Comparison of ENCODE assay signal across 9 cellular contexts in the genomic region with DNA sequence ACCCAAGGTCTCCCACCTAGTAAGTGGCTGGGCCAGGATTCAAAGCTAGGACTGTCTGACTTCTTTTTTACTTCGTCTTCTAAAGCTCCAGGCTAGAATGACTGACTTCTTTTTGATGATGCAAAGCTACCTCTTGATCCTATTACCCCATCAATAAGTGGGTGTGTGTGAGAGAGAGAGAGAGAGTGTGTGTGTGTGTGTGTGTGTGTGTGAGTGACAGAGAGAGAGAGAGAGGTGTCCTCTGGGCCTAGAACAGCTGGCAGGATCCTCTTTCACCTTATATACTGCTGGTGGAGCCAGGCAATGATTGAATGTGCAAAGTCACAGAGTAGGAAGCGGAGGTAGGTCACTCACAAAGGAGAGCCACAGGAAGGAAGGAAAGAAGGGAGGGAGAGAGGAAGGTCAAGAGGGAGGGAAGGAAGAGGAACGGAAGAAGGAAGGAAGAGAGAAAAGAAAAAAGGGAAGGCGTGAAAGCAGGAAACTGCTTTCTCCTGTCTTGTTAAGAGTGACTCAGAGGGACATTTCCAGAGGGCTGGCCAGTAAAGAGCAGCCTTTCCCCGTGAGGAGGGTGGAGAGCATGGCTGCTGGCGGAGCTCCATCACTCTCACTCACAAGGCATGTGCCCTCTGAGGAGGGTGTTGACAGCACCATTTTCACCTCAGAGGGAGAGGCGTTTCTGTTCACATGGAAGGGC.
DNase-seq lines count a peak whose midpoint lies in the region; ATAC-seq, FAIRE-seq and TF ChIP-seq lines count a peak whose summit lies in the region.
"Had no signal": no experiment of that assay in that cellular context is flagged by ENCODE, and none has a peak within 500 bp of the region (broad histone marks: within the 10 kb centered on the region; RNA-seq: fewer than 3 reads in every experiment).

No MANE protein-coding gene starts in this region.

- H3K27ac Mint-ChIP-seq in neural crest cell (ENCODE audit: unreplicated experiment): peak overlapping the region; percentile 79

- H3K36me3 ChIP-seq in endothelial cell of umbilical vein (ENCODE audit: control insufficient read depth in 2 of 2, extremely low read depth in 1 of 2, insufficient read depth in 2 of 2, low read length in 2 of 2) (no peaks in the 10 kb centered on the region), HAP-1 (replicated peaks) (no peaks in the 10 kb centered on the region)

- dilution Hi-C loops in endothelial cell of umbilical vein (cut with MboI; ENCODE audit: extremely low pct_ligation_motif_present, low sequenced_read_pairs): no loop called here

- H3K4me3 Mint-ChIP-seq in neural crest cell: no peak overlapping the region

- no peaks in the 10 kb centered on the region for H3K79me2 ChIP-seq in endothelial cell of umbilical vein (ENCODE audit: control insufficient read depth, insufficient read depth, low read length)

- no peak for ATAC-seq in HG02840 (IDR thresholded peaks at IDR 0.05; ENCODE audit: low FRiP score, unreplicated experiment)

- H3K27me3 Mint-ChIP-seq in neural crest cell (ENCODE audit: low read depth): no peaks in the 10 kb centered on the region

- peaks cover 37% of the 10 kb centered on the region for H3K4me1 Mint-ChIP-seq in neural crest cell

- peak overlapping the region; percentile 16 for H3K27ac ChIP-seq in endothelial cell of umbilical vein (ENCODE audit: insufficient read depth, low read depth, low read length)

- H3K27me3 ChIP-seq in endothelial cell of umbilical vein (ENCODE audit: control insufficient read depth in 2 of 2, insufficient read depth in 2 of 2, low read length in 2 of 2) (no peaks in the 10 kb centered on the region), HAP-1 (ENCODE audit: low read depth) (no peaks in the 10 kb centered on the region)

- no peak overlapping the region for H3K4me3 ChIP-seq in NB4 (ENCODE audit: low read depth, low read length)
- no peak overlapping the region for H3K4me3 ChIP-seq in endothelial cell of umbilical vein (replicated peaks in 1 of 3; ENCODE audit: insufficient read depth in 1 of 3, low read depth in 1 of 3, low read length in 3 of 3)
- H3K4me3 ChIP-seq in HAP-1: no peak overlapping the region

- intact Hi-C loops in endothelial cell of umbilical vein (cut with micrococcal nuclease): no loop called here

- H3K9me3 Mint-ChIP-seq in neural crest cell: peaks cover 3% of the 10 kb centered on the region

- FAIRE-seq in endothelial cell of umbilical vein (lab: Jason Lieb, UNC): peak; percentile 99

- no peaks in the 10 kb centered on the region for H3K9me3 ChIP-seq in endothelial cell of umbilical vein (replicated peaks; ENCODE audit: control insufficient read depth, insufficient read depth, low read length)
- no peaks in the 10 kb centered on the region for H3K9me3 ChIP-seq in HAP-1

- peak overlapping the region; percentile 66 for H2AFZ ChIP-seq in endothelial cell of umbilical vein (ENCODE audit: low read depth, low read length)

- TF ChIP-seq POLR2A in NB4 (IDR thresholded peaks at IDR 0.05; ENCODE audit: extremely low read depth, insufficient read length) (no peak), endothelial cell of umbilical vein (IDR thresholded peaks at IDR 0.05; ENCODE audit: low read depth, low read length) (no peak)

- no peak overlapping the region for H3K4me2 ChIP-seq in endothelial cell of umbilical vein (ENCODE audit: insufficient read depth, low read length)

- no peaks in the 10 kb centered on the region for H3K9me1 ChIP-seq in endothelial cell of umbilical vein (replicated peaks; ENCODE audit: control insufficient read depth, extremely low read depth, insufficient read depth, low read length)

- BruUV-seq in endothelial cell of umbilical vein (replicated peaks; lab: Mats Ljungman, UMichigan): no TSS peak

- in situ Hi-C loops in HAP-1 (cut with MboI; ENCODE audit: low sequenced_read_pairs): no loop called here

- no peaks in the 10 kb centered on the region for H4K20me1 ChIP-seq in endothelial cell of umbilical vein (replicated peaks; ENCODE audit: control insufficient read depth, extremely low read depth, insufficient read depth, low read length)

- H3K9ac ChIP-seq in endothelial cell of umbilical vein (replicated peaks; ENCODE audit: extremely low read depth, insufficient read depth, low read length): no peak overlapping the region

- POLR2A ChIA-PET in endothelial cell of umbilical vein (lab: Charles Lee): no interaction called here

- peak; percentile 22 for DNase-seq in CD1c-positive myeloid dendritic cell (ENCODE audit: extremely low spot score)
- DNase-seq in NB4 (ENCODE audit: low read depth): peak; percentile 15
- DNase-seq in endothelial cell of umbilical vein (ENCODE audit: low read depth, low spot score): peak; percentile 82
- no peak for DNase-seq in neural crest cell (ENCODE audit: low read depth, low spot score)
- DNase-seq in HAP-1 (ENCODE audit: low spot score in 2 of 2): no peak
- DNase-seq in NCI-H446 treated with DMSO at 0.1 percent for 48 hours (lab: John Stamatoyannopoulos, UW): no peak
- no peak for DNase-seq in COLO668 (lab: John Stamatoyannopoulos, UW; ENCODE audit: unreplicated experiment)
- DNase-seq: activated CD8-positive, alpha-beta memory T cell treated with anti-CD3 and anti-CD28 coated beads, Interleukin-2, amount 50 U/mL, for 4 hours had no signal

- TF ChIP-seq CTCF in NB4 (IDR thresholded peaks at IDR 0.05; ENCODE audit: low read depth, low read length) (no peak), endothelial cell of umbilical vein (IDR thresholded peaks at IDR 0.05; ENCODE audit: extremely low read depth in 1 of 2, insufficient read depth in 1 of 2, low read depth in 1 of 2, low read length in 2 of 2) (no peak), neural crest cell (conservative IDR thresholded peaks at IDR 0.05) (no peak)

- H3K36me3 Mint-ChIP-seq in neural crest cell (ENCODE audit: low read depth): peaks cover 5% of the 10 kb centered on the region

- CTCF ChIA-PET in endothelial cell of umbilical vein (lab: Charles Lee): interaction anchor here (1.1 to 2.2 kb wide), 3 partner anchors 8 to 14 kb away, joined by 3 to 11 read pairs (median 4); no protein-coding TSS in a partner anchor

- H3K4me1 ChIP-seq in endothelial cell of umbilical vein (ENCODE audit: control insufficient read depth, extremely low read depth, insufficient read depth, low read length) (peaks cover 23% of the 10 kb centered on the region), HAP-1 (peaks cover 5% of the 10 kb centered on the region)

TF ChIP-seq in endothelial cell of umbilical vein, 7 proteins besides CTCF, POLR2A, EP300 and RAD21:
- TF ChIP-seq FOS (IDR thresholded peaks at IDR 0.05; ENCODE audit: borderline replicate concordance, insufficient read depth, low read length): peak; percentile 86
- peak; percentile 29 for TF ChIP-seq JUN (IDR thresholded peaks at IDR 0.05; ENCODE audit: borderline replicate concordance, insufficient read depth, insufficient read length, low read depth)
- TF ChIP-seq MAX (IDR thresholded peaks at IDR 0.05; ENCODE audit: insufficient read depth, insufficient read length): no peak
- TF ChIP-seq EZH2 (IDR thresholded peaks at IDR 0.05; ENCODE audit: borderline replicate concordance, low read depth, low read length, severe bottlenecking): no peak
- TF ChIP-seq MYC (IDR thresholded peaks at IDR 0.05; ENCODE audit: low read depth, low read length): peak; percentile 2
- peak; percentile 7 for TF ChIP-seq GATA2 (IDR thresholded peaks at IDR 0.05; ENCODE audit: insufficient read depth, insufficient read length, low read depth, low read length)
- peak; percentile 57 for TF ChIP-seq POLR2AphosphoS5 (IDR thresholded peaks at IDR 0.05; ENCODE audit: insufficient read depth, low read depth, low read length)

Comparison
In these comparisons a context has a peak if more than half of its experiments do, and no peak if none do; other contexts are left out.
1. DNase-seq: peak in CD1c-positive myeloid dendritic cell (single experiment), NB4 (single experiment) and endothelial cell of umbilical vein (single experiment); none in neural crest cell (single experiment), HAP-1 (0 of 2), NCI-H446 treated with DMSO at 0.1 percent for 48 hours (single experiment) and COLO668 (single experiment).